ENCODE assay signal across 27 cellular contexts in genomic region chr4:56691425-56691824, GRCh38.
"Had no signal": no experiment of that assay in that cellular context is flagged by ENCODE, and none has a peak within 500 bp of the region (broad histone marks: within the 10 kb centered on the region; RNA-seq: fewer than 3 reads in every experiment).

No MANE protein-coding gene starts in this region.

- H3K9me3 ChIP-seq: stomach, suprapubic skin, testis, thoracic aorta, thyroid gland, tibial artery, tibial nerve, transverse colon, upper lobe of left lung, upper lobe of right lung, uterus, vagina had no signal

- H3K27ac ChIP-seq: stomach, suprapubic skin, testis, thoracic aorta, tibial artery, tibial nerve, transverse colon, upper lobe of left lung, upper lobe of right lung, uterus, vagina had no signal

- H3K4me3 Mint-ChIP-seq: stimulated activated effector memory CD8-positive, alpha-beta T cell treated with anti-CD3 and anti-CD28 coated beads, Interleukin-12 subunit alpha, Interleukin-12 subunit beta, amount 100 ng/mL, for 72 hours; stimulated activated memory B cell treated with anti-CD40 and anti-IgM and Interleukin-4, amounts not matched to agents 10 μg/mL and 1 μg/mL and 100 μg/mL, for 72 hours; stimulated activated naive B cell treated with anti-CD40 and anti-IgM and Interleukin-4, amounts not matched to agents 10 μg/mL and 1 μg/mL and 100 μg/mL, for 72 hours; stimulated activated naive CD8-positive, alpha-beta T cell treated with anti-CD3 and anti-CD28 coated beads, Interleukin-15, amount 100 ng/mL, for 72 hours; stimulated activated naive CD8-positive, alpha-beta T cell treated with anti-CD3 and anti-CD28 coated beads, Interleukin-15, Interleukin-2, amounts not matched to agents 100 ng/mL and 50 ng/mL, for 24 hours; type B pancreatic cell had no signal

- H3K27me3 Mint-ChIP-seq: stimulated activated naive B cell treated with anti-CD40 and anti-IgM and Interleukin-4, amounts not matched to agents 10 μg/mL and 1 μg/mL and 100 μg/mL, for 72 hours; stimulated activated naive CD8-positive, alpha-beta T cell treated with anti-CD3 and anti-CD28 coated beads, Interleukin-15, Interleukin-2, amounts not matched to agents 100 ng/mL and 50 ng/mL, for 24 hours; type B pancreatic cell had no signal

- DNase-seq: stimulated activated CD4-positive, alpha-beta T cell treated with anti-CD3 and anti-CD28 coated beads, Interleukin-2, amount 100 ng/mL, for 48 hours; stimulated activated CD4-positive, alpha-beta T cell treated with anti-CD3 and anti-CD28 coated beads, Interleukin-4, amount 100 ng/mL, for 1 hour; stimulated activated CD4-positive, alpha-beta T cell treated with anti-CD3 and anti-CD28 coated beads, Interleukin-4, amount 100 ng/mL, for 24 hours; stimulated activated CD4-positive, alpha-beta T cell treated with anti-CD3 and anti-CD28 coated beads, Interleukin-4, amount 100 ng/mL, for 4 hours; stimulated activated CD8-positive, alpha-beta memory T cell treated with anti-CD3 and anti-CD28 coated beads, Interleukin-4, amount 100 ng/mL, for 48 hours; stimulated activated naive B cell treated with anti-CD40 and anti-IgM and Interleukin-4, amounts not matched to agents 10 μg/mL and 1 μg/mL and 100 μg/mL, for 72 hours; stimulated activated naive CD4-positive, alpha-beta T cell; stimulated activated naive CD4-positive, alpha-beta T cell treated with Interleukin-2 at 50 U/mL for 16 hours; stimulated activated naive CD8-positive, alpha-beta T cell treated with anti-CD3 and anti-CD28 coated beads, Interleukin-15, amount 100 ng/mL, for 72 hours; stimulated activated naive CD8-positive, alpha-beta T cell treated with anti-CD3 and anti-CD28 coated beads, Interleukin-15, Interleukin-2, amounts not matched to agents 100 U/mL and 50 U/mL, for 24 hours; stomach; substantia nigra; testis; thyroid gland; tibial artery; transverse colon; upper lobe of left lung; upper lobe of right lung; uterus had no signal

- H3K9me3 Mint-ChIP-seq: stimulated activated effector memory CD8-positive, alpha-beta T cell treated with anti-CD3 and anti-CD28 coated beads, Interleukin-12 subunit alpha, Interleukin-12 subunit beta, amount 100 ng/mL, for 72 hours; stimulated activated memory B cell treated with anti-CD40 and anti-IgM and Interleukin-4, amounts not matched to agents 10 μg/mL and 1 μg/mL and 100 μg/mL, for 72 hours; stimulated activated naive B cell treated with anti-CD40 and anti-IgM and Interleukin-4, amounts not matched to agents 10 μg/mL and 1 μg/mL and 100 μg/mL, for 72 hours; stimulated activated naive CD8-positive, alpha-beta T cell treated with anti-CD3 and anti-CD28 coated beads, Interleukin-15, amount 100 ng/mL, for 72 hours; stimulated activated naive CD8-positive, alpha-beta T cell treated with anti-CD3 and anti-CD28 coated beads, Interleukin-15, Interleukin-2, amounts not matched to agents 100 ng/mL and 50 ng/mL, for 24 hours; type B pancreatic cell had no signal

- H3K27me3 ChIP-seq: stomach, suprapubic skin, testis, thyroid gland, tibial artery, tibial nerve, transverse colon, upper lobe of left lung, upper lobe of right lung, uterus, vagina had no signal

- H3K27ac Mint-ChIP-seq: stimulated activated effector memory CD8-positive, alpha-beta T cell treated with anti-CD3 and anti-CD28 coated beads, Interleukin-12 subunit alpha, Interleukin-12 subunit beta, amount 100 ng/mL, for 72 hours; stimulated activated memory B cell treated with anti-CD40 and anti-IgM and Interleukin-4, amounts not matched to agents 10 μg/mL and 1 μg/mL and 100 μg/mL, for 72 hours; stimulated activated naive B cell treated with anti-CD40 and anti-IgM and Interleukin-4, amounts not matched to agents 10 μg/mL and 1 μg/mL and 100 μg/mL, for 72 hours; stimulated activated naive CD8-positive, alpha-beta T cell treated with anti-CD3 and anti-CD28 coated beads, Interleukin-15, amount 100 ng/mL, for 72 hours; stimulated activated naive CD8-positive, alpha-beta T cell treated with anti-CD3 and anti-CD28 coated beads, Interleukin-15, Interleukin-2, amounts not matched to agents 100 ng/mL and 50 ng/mL, for 24 hours; type B pancreatic cell had no signal

- H3K4me1 ChIP-seq: stomach, testis, tibial artery, tibial nerve, transverse colon, upper lobe of right lung, uterus, vagina had no signal

- H3K36me3 ChIP-seq: stomach, suprapubic skin, thoracic aorta, thyroid gland, tibial artery, tibial nerve, transverse colon, upper lobe of left lung, upper lobe of right lung, uterus, vagina had no signal

- ATAC-seq: stimulated activated effector memory CD8-positive, alpha-beta T cell treated with anti-CD3 and anti-CD28 coated beads, Interleukin-12 subunit alpha, Interleukin-12 subunit beta, amount 100 ng/mL, for 72 hours; stimulated activated memory B cell treated with anti-CD40 and anti-IgM and Interleukin-4, amounts not matched to agents 10 μg/mL and 1 μg/mL and 100 μg/mL, for 72 hours; stimulated activated naive B cell treated with anti-CD40 and anti-IgM and Interleukin-4, amounts not matched to agents 10 μg/mL and 1 μg/mL and 100 μg/mL, for 72 hours; stimulated activated naive CD8-positive, alpha-beta T cell treated with anti-CD3 and anti-CD28 coated beads, Interleukin-15, amount 100 ng/mL, for 72 hours; stimulated activated naive CD8-positive, alpha-beta T cell treated with anti-CD3 and anti-CD28 coated beads, Interleukin-15, Interleukin-2, amounts not matched to agents 100 U/mL and 50 U/mL, for 24 hours; upper lobe of right lung had no signal

- H3K4me3 ChIP-seq: stomach, suprapubic skin, testis, thoracic aorta, thyroid gland, tibial artery, tibial nerve, transverse colon, upper lobe of left lung, upper lobe of right lung, uterus, vagina had no signal

- H3K4me1 Mint-ChIP-seq: stimulated activated effector memory CD8-positive, alpha-beta T cell treated with anti-CD3 and anti-CD28 coated beads, Interleukin-12 subunit alpha, Interleukin-12 subunit beta, amount 100 ng/mL, for 72 hours had no signal

- H3K36me3 Mint-ChIP-seq: stimulated activated effector memory CD8-positive, alpha-beta T cell treated with anti-CD3 and anti-CD28 coated beads, Interleukin-12 subunit alpha, Interleukin-12 subunit beta, amount 100 ng/mL, for 72 hours; stimulated activated memory B cell treated with anti-CD40 and anti-IgM and Interleukin-4, amounts not matched to agents 10 μg/mL and 1 μg/mL and 100 μg/mL, for 72 hours; stimulated activated naive B cell treated with anti-CD40 and anti-IgM and Interleukin-4, amounts not matched to agents 10 μg/mL and 1 μg/mL and 100 μg/mL, for 72 hours; type B pancreatic cell had no signal
